ENCODE assay signal across 31 cellular contexts in the genomic region with DNA sequence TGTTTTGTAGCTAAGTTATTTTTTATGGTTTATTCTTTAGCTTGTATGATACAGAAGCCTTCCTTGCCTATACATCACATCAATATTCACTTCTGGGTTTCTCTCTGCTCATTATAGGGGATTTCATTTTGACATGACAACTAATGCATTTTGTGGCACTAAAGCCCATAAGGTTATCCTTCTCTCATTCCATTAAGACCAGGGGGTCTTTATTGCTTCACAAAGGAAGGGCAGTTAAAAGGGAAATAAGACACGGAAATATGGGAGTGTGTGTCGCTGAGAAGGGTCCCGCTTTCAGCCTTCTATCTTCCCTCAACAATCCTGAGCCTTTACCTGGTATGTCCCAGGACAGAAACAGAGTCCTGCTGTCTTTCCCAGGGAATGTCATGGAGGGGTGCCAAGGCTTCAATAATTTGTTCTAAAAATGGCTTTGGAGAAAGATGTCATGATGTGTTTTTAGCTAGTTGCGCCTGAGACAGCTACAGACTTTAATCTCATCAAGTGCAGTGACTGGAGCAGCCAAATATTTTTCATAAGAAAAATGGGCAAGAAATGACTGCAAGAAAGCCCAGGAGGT.
"Had no signal": no experiment of that assay in that cellular context is flagged by ENCODE, and none has a peak within 500 bp of the region (broad histone marks: within the 10 kb centered on the region; RNA-seq: fewer than 3 reads in every experiment).

No MANE protein-coding gene starts in this region.

- H3K79me2 ChIP-seq: parathyroid adenoma had no signal

- H3K27ac ChIP-seq: ovary, parathyroid adenoma, psoas muscle, right lobe of liver, sigmoid colon, skin epidermis, spleen, stomach, thoracic aorta, thyroid gland, tibial nerve, upper lobe of left lung, vagina had no signal

- H3K9me3 Mint-ChIP-seq: natural killer cell; nephron; stimulated activated memory B cell treated with anti-CD40 and anti-IgM and Interleukin-4, amounts not matched to agents 10 μg/mL and 1 μg/mL and 100 μg/mL, for 72 hours; stimulated activated naive CD8-positive, alpha-beta T cell treated with anti-CD3 and anti-CD28 coated beads, Interleukin-15, Interleukin-2, amounts not matched to agents 100 ng/mL and 50 ng/mL, for 24 hours had no signal

- H3K27me3 Mint-ChIP-seq: progenitor cell of endocrine pancreas; stimulated activated memory B cell treated with anti-CD40 and anti-IgM and Interleukin-4, amounts not matched to agents 10 μg/mL and 1 μg/mL and 100 μg/mL, for 72 hours had no signal

- H3K4me3 Mint-ChIP-seq: naive thymus-derived CD4-positive, alpha-beta T cell; natural killer cell; nephron; neural crest cell; stimulated activated memory B cell treated with anti-CD40 and anti-IgM and Interleukin-4, amounts not matched to agents 10 μg/mL and 1 μg/mL and 100 μg/mL, for 72 hours; stimulated activated naive CD8-positive, alpha-beta T cell treated with anti-CD3 and anti-CD28 coated beads, Interleukin-15, Interleukin-2, amounts not matched to agents 100 ng/mL and 50 ng/mL, for 24 hours had no signal

- H3K4me3 ChIP-seq: ovary, psoas muscle, right lobe of liver, sigmoid colon, skin epidermis, smooth muscle cell, spleen, stomach, thoracic aorta, thyroid gland, tibial nerve, upper lobe of left lung, vagina had no signal

- H3K4me1 ChIP-seq: parathyroid adenoma, psoas muscle, right lobe of liver, sigmoid colon, spleen, stomach, thyroid gland, tibial nerve, upper lobe of left lung, vagina had no signal

- DNase-seq: naive thymus-derived CD4-positive, alpha-beta T cell; natural killer cell; occipital lobe; ovary; posterior cingulate gyrus; psoas muscle; right cardiac atrium; right lobe of liver; sigmoid colon; spleen; stimulated activated CD4-positive, alpha-beta T cell treated with anti-CD3 and anti-CD28 coated beads, Interleukin-12 subunit alpha, Interleukin-12 subunit beta, amount 100 ng/mL, for 4 hours; stimulated activated CD4-positive, alpha-beta T cell treated with anti-CD3 and anti-CD28 coated beads, Interleukin-1b, Interleukin-23, amount 100 ng/mL, for 48 hours; stimulated activated CD4-positive, alpha-beta T cell treated with anti-CD3 and anti-CD28 coated beads, Interleukin-4, amount 100 ng/mL, for 1 hour; stimulated activated CD4-positive, alpha-beta T cell treated with anti-CD3 and anti-CD28 coated beads, Interleukin-4, amount 100 ng/mL, for 4 hours; stimulated activated CD8-positive, alpha-beta memory T cell treated with anti-CD3 and anti-CD28 coated beads, Interleukin-4, amount 100 ng/mL, for 48 hours; stimulated activated naive CD4-positive, alpha-beta T cell treated with Interleukin-2 at 50 U/mL for 16 hours; stomach; thyroid gland; trophoblast cell; upper lobe of left lung had no signal

- H3K9ac ChIP-seq: parathyroid adenoma had no signal

- H3K36me3 ChIP-seq: ovary, right lobe of liver, sigmoid colon, spleen, stomach, thoracic aorta, thyroid gland, tibial nerve, upper lobe of left lung, vagina had no signal

- H3K9me3 ChIP-seq: ovary, psoas muscle, right lobe of liver, sigmoid colon, spleen, stomach, thoracic aorta, thyroid gland, tibial nerve, upper lobe of left lung, vagina had no signal

- H3K36me3 Mint-ChIP-seq: naive thymus-derived CD4-positive, alpha-beta T cell; natural killer cell; stimulated activated memory B cell treated with anti-CD40 and anti-IgM and Interleukin-4, amounts not matched to agents 10 μg/mL and 1 μg/mL and 100 μg/mL, for 72 hours had no signal

- H3K4me1 Mint-ChIP-seq: natural killer cell; neural crest cell; stimulated activated memory B cell treated with anti-CD40 and anti-IgM and Interleukin-4, amounts not matched to agents 10 μg/mL and 1 μg/mL and 100 μg/mL, for 72 hours had no signal

- H3K27ac Mint-ChIP-seq: natural killer cell; nephron; progenitor cell of endocrine pancreas; stimulated activated memory B cell treated with anti-CD40 and anti-IgM and Interleukin-4, amounts not matched to agents 10 μg/mL and 1 μg/mL and 100 μg/mL, for 72 hours; stimulated activated naive CD8-positive, alpha-beta T cell treated with anti-CD3 and anti-CD28 coated beads, Interleukin-15, Interleukin-2, amounts not matched to agents 100 ng/mL and 50 ng/mL, for 24 hours had no signal

- H3K27me3 ChIP-seq: ovary, right lobe of liver, sigmoid colon, spleen, stomach, thyroid gland, tibial nerve, upper lobe of left lung, vagina had no signal

- H2AFZ ChIP-seq: parathyroid adenoma had no signal

- H3K4me2 ChIP-seq: smooth muscle cell had no signal

- ATAC-seq: naive thymus-derived CD4-positive, alpha-beta T cell; natural killer cell; psoas muscle; right cardiac atrium; right lobe of liver; stimulated activated memory B cell treated with anti-CD40 and anti-IgM and Interleukin-4, amounts not matched to agents 10 μg/mL and 1 μg/mL and 100 μg/mL, for 72 hours had no signal
